26 cellular contexts compared by ENCODE assay signal in genomic region chr12:132257955-132258490, GRCh38.
DNase-seq lines count a peak whose midpoint lies in the region; ATAC-seq and TF ChIP-seq lines count a peak whose summit lies in the region.
"Had no signal": no experiment of that assay in that cellular context is flagged by ENCODE, and none has a peak within 500 bp of the region (broad histone marks: within the 10 kb centered on the region; RNA-seq: fewer than 3 reads in every experiment).

No MANE protein-coding gene starts in this region.

- WGBS in right cardiac atrium = 87% methylated on average over 17 of the region's 17 CpGs

- ATAC-seq in right cardiac atrium (no peak), HG02852 (IDR thresholded peaks at IDR 0.05; ENCODE audit: unreplicated experiment) (no peak)
- ATAC-seq: GM12878 had no signal

- H3K9me3 Mint-ChIP-seq in chondrocyte (ENCODE audit: low read depth) (no peaks in the 10 kb centered on the region), neural crest cell (no peaks in the 10 kb centered on the region)
- H3K9me3 Mint-ChIP-seq: CD4-positive, alpha-beta memory T cell; CD8-positive, alpha-beta memory T cell had no signal

- H3K9me3 ChIP-seq in right cardiac atrium (ENCODE audit: control insufficient read depth, low read length) = no peaks in the 10 kb centered on the region
- no peaks in the 10 kb centered on the region for H3K9me3 ChIP-seq in left ventricle myocardium inferior (replicated peaks)
- no peaks in the 10 kb centered on the region for H3K9me3 ChIP-seq in HEK293 (ENCODE audit: control insufficient read depth, insufficient read depth, low read depth, low read length)
- H3K9me3 ChIP-seq: BE2C, BLaER1 had no signal

- H3K4me1 ChIP-seq in right cardiac atrium (ENCODE audit: control insufficient read depth, insufficient read depth, low read length) = no peaks in the 10 kb centered on the region
- no peaks in the 10 kb centered on the region for H3K4me1 ChIP-seq in left ventricle myocardium inferior
- no peaks in the 10 kb centered on the region for H3K4me1 ChIP-seq in HEK293 (ENCODE audit: control insufficient read depth, insufficient read depth, low read length)
- H3K4me1 ChIP-seq: BE2C had no signal

- no peak overlapping the region for H3K27ac Mint-ChIP-seq in chondrocyte (ENCODE audit: unreplicated experiment)
- H3K27ac Mint-ChIP-seq in neural crest cell (ENCODE audit: unreplicated experiment) = peak overlapping the region; percentile 57
- H3K27ac Mint-ChIP-seq: CD14-positive monocyte; CD4-positive, alpha-beta memory T cell; CD4-positive, CD25-positive, alpha-beta regulatory T cell; CD8-positive, alpha-beta memory T cell had no signal

- no peak overlapping the region for H3K27ac ChIP-seq in right cardiac atrium (ENCODE audit: low read length)
- no peak overlapping the region for H3K27ac ChIP-seq in left ventricle myocardium inferior (replicated peaks)
- no peak overlapping the region for H3K27ac ChIP-seq in HEK293 (ENCODE audit: extremely low read depth, low read depth, low read length)
- H3K27ac ChIP-seq: BLaER1 had no signal

- H3K4me3 Mint-ChIP-seq in chondrocyte (ENCODE audit: unreplicated experiment) (no peak overlapping the region), neural crest cell (no peak overlapping the region)
- H3K4me3 Mint-ChIP-seq: CD14-positive monocyte; CD4-positive, alpha-beta memory T cell; CD4-positive, CD25-positive, alpha-beta regulatory T cell; CD8-positive, alpha-beta memory T cell had no signal

- H3K4me3 ChIP-seq in right cardiac atrium (ENCODE audit: low read length) = no peak overlapping the region
- no peak overlapping the region for H3K4me3 ChIP-seq in left ventricle myocardium inferior
- no peak overlapping the region for H3K4me3 ChIP-seq in HEK293 (ENCODE audit: low read depth, low read length)
- H3K4me3 ChIP-seq: BLaER1, GM12878 had no signal

- intact Hi-C loops in right cardiac atrium (cut with DNase I) (no loop called here), left ventricle myocardium inferior (cut with micrococcal nuclease) (no loop called here)

- no peaks in the 10 kb centered on the region for H3K36me3 Mint-ChIP-seq in chondrocyte (ENCODE audit: low read depth)
- H3K36me3 Mint-ChIP-seq in neural crest cell (ENCODE audit: low read depth) = no peaks in the 10 kb centered on the region
- H3K36me3 Mint-ChIP-seq: CD14-positive monocyte; CD4-positive, alpha-beta memory T cell; CD4-positive, CD25-positive, alpha-beta regulatory T cell; CD8-positive, alpha-beta memory T cell had no signal

- H3K4me1 Mint-ChIP-seq in chondrocyte (ENCODE audit: low read depth) (peaks cover 5% of the 10 kb centered on the region), neural crest cell (no peaks in the 10 kb centered on the region)
- H3K4me1 Mint-ChIP-seq: CD4-positive, alpha-beta memory T cell; CD8-positive, alpha-beta memory T cell had no signal

- POLR2A ChIA-PET in HEK293 (lab: Yijun Ruan, JAX) = no interaction called here

- TF ChIP-seq CTCF in left ventricle myocardium inferior (IDR thresholded peaks at IDR 0.05; ENCODE audit: borderline replicate concordance) (no peak), HEK293 (tag by site-specific recombination; IDR thresholded peaks at IDR 0.05) (no peak), chondrocyte (IDR thresholded peaks at IDR 0.05) (no peak), neural crest cell (conservative IDR thresholded peaks at IDR 0.05) (no peak)

- DNase-seq in right cardiac atrium (peak in 2 of 3 donors; percentile 29 to 46), left ventricle myocardium inferior (no peak), chondrocyte (ENCODE audit: low spot score) (peak; percentile 58), neural crest cell (ENCODE audit: low read depth, low spot score) (no peak), anterior cingulate cortex (lab: John Stamatoyannopoulos, UW) (no peak)
- no peak for DNase-seq in activated CD8-positive, alpha-beta memory T cell treated with anti-CD3 and anti-CD28 coated beads, Interleukin-2, amount 50 U/mL, for 48 hours
- DNase-seq: 8988T; ACHN; BE2C; C1 segment of cervical spinal cord; CD4-positive, alpha-beta memory T cell; CD4-positive, CD25-positive, alpha-beta regulatory T cell; CD8-positive, alpha-beta memory T cell; COR-L47; DMS 273 treated with DMSO at 0.1 percent for 48 hours; DMS153; DMS53; DMS79; DND-41; EL; GDM1 had no signal

- no peaks in the 10 kb centered on the region for H3K36me3 ChIP-seq in left ventricle myocardium inferior
- H3K36me3 ChIP-seq in HEK293 (ENCODE audit: control insufficient read depth in 2 of 2, insufficient read depth in 1 of 2, low read length in 2 of 2) = no peaks in the 10 kb centered on the region
- H3K36me3 ChIP-seq: BE2C, BLaER1 had no signal

- H3K27me3 Mint-ChIP-seq in chondrocyte (ENCODE audit: low read depth) = peaks cover 41% of the 10 kb centered on the region
- H3K27me3 Mint-ChIP-seq in neural crest cell (ENCODE audit: low read depth) = peaks cover 23% of the 10 kb centered on the region

- H3K27me3 ChIP-seq in right cardiac atrium (ENCODE audit: control insufficient read depth, insufficient read depth) = no peaks in the 10 kb centered on the region
- peaks cover 65% of the 10 kb centered on the region for H3K27me3 ChIP-seq in left ventricle myocardium inferior (ENCODE audit: low read depth)
- H3K27me3 ChIP-seq: BLaER1 had no signal

- CTCF ChIA-PET in HEK293 (lab: Yijun Ruan, JAX) = no interaction called here

TF ChIP-seq in HEK293, 187 proteins besides CTCF, POLR2A, EP300 and RAD21:
- TF ChIP-seq ZNF664 (tag by site-specific recombination; IDR thresholded peaks at IDR 0.05) = peak; percentile 77
- TF ChIP-seq, protein P1, sequence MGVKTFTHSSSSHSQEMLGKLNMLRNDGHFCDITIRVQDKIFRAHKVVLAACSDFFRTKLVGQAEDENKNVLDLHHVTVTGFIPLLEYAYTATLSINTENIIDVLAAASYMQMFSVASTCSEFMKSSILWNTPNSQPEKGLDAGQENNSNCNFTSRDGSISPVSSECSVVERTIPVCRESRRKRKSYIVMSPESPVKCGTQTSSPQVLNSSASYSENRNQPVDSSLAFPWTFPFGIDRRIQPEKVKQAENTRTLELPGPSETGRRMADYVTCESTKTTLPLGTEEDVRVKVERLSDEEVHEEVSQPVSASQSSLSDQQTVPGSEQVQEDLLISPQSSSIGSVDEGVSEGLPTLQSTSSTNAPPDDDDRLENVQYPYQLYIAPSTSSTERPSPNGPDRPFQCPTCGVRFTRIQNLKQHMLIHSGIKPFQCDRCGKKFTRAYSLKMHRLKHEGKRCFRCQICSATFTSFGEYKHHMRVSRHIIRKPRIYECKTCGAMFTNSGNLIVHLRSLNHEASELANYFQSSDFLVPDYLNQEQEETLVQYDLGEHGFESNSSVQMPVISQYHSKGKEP (tag by site-specific recombination; IDR thresholded peaks at IDR 0.05) = no peak

Comparison
In these comparisons a context has a peak if more than half of its experiments do, and no peak if none do; other contexts are left out.
1. DNase-seq: peak in right cardiac atrium (2 of 3) and chondrocyte (single experiment); none in left ventricle myocardium inferior (single experiment), neural crest cell (single experiment), activated CD8-positive, alpha-beta memory T cell treated with anti-CD3 and anti-CD28 coated beads, Interleukin-2, amount 50 U/mL, for 48 hours (single experiment) and anterior cingulate cortex (0 of 58).